In the genomic region with DNA sequence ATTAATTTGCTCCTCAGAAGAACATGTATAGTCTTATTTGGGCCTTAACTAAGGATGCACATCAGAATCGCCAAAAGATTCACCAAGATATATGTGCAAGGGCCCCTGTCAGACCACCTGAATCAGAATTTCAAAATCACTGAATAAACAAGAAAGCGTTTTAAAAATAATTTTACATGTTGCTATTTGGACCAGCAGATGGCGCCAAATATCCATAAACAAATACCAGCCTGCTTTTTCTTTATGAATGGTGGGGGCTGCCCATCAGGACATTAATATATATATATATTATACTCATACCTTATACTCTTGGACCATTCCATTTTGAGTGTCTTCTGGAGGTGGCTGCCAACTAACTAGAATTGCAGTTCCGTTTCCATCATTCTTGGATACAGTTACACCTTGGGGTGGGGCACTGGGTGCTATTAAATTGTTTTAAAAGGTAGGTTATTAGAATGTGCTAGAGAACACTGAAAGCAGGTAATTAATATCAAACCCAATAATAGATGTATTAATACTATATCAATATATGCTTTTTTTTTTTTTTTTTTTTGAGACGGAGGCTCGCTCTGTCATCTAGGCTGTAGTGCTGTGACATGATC, we compare ENCODE assay signal across 8 cellular contexts.
DNase-seq lines count a peak whose midpoint lies in the region; ATAC-seq and TF ChIP-seq lines count a peak whose summit lies in the region.

No MANE protein-coding gene starts in this region.

- H3K4me3 ChIP-seq in mammary epithelial cell (replicated peaks in 1 of 3; ENCODE audit: insufficient read depth in 1 of 3, low read depth in 2 of 3, low read length in 3 of 3): no peak overlapping the region

- no peak overlapping the region for H3K9ac ChIP-seq in mammary epithelial cell (ENCODE audit: insufficient read depth, low read length)

- BruUV-seq in Calu3 (replicated peaks; lab: Mats Ljungman, UMichigan) (no TSS peak), mammary epithelial cell (replicated peaks; lab: Mats Ljungman, UMichigan) (no TSS peak)

- no peaks in the 10 kb centered on the region for H3K27me3 Mint-ChIP-seq in Calu3 (ENCODE audit: unreplicated experiment)
- H3K27me3 Mint-ChIP-seq in mesothelial cell of epicardium (ENCODE audit: low read depth): no peaks in the 10 kb centered on the region

- ATAC-seq in HG03135 (IDR thresholded peaks at IDR 0.05; ENCODE audit: unreplicated experiment) (no peak), HG03378 (IDR thresholded peaks at IDR 0.05; ENCODE audit: unreplicated experiment) (no peak)

- in situ Hi-C loops in mammary epithelial cell (cut with MboI; ENCODE audit: low sequenced_read_pairs in 2 of 2): loop anchor here (25.0 kb wide), 2 partner anchors 328 to 703 kb away; no protein-coding TSS in a partner anchor

- dilution Hi-C loops in mammary epithelial cell (cut with HindIII; ENCODE audit: low sequenced_read_pairs): no loop called here

- TF ChIP-seq CTCF in 22Rv1 (IDR thresholded peaks at IDR 0.05) (peak; percentile 77), Calu3 (IDR thresholded peaks at IDR 0.05; ENCODE audit: unreplicated experiment) (peak; percentile 49), mammary epithelial cell (conservative IDR thresholded peaks at IDR 0.05 in 1 of 2, IDR thresholded peaks at IDR 0.05 in 1 of 2; ENCODE audit: extremely low read depth in 1 of 2, insufficient read depth in 1 of 2, low read depth in 1 of 2, low read length in 2 of 2) (peak; percentile 33 to 58), mesothelial cell of epicardium (IDR thresholded peaks at IDR 0.05; ENCODE audit: unreplicated experiment) (peak; percentile 93)

- peak; percentile 13 for DNase-seq in Calu3
- DNase-seq in NCI-H1092 (lab: John Stamatoyannopoulos, UW): peak; percentile 19
- no peak for DNase-seq in mammary epithelial cell
- no peak for DNase-seq in mesothelial cell of epicardium (ENCODE audit: low spot score in 2 of 2, unreplicated experiment in 2 of 2)
- DNase-seq in activated effector memory CD4-positive, alpha-beta T cell treated with anti-CD3 and anti-CD28 coated beads, Interleukin-2, amount 50 U/mL, for 16 hours: no peak

- H3K36me3 ChIP-seq in mammary epithelial cell (ENCODE audit: insufficient read depth, low read length): no peaks in the 10 kb centered on the region

- no peaks in the 10 kb centered on the region for H3K9me3 ChIP-seq in mammary epithelial cell (replicated peaks; ENCODE audit: insufficient read depth, low read length)

- no peak overlapping the region for H2AFZ ChIP-seq in mammary epithelial cell (ENCODE audit: low read depth, low read length)

- no peaks in the 10 kb centered on the region for H3K27me3 ChIP-seq in mammary epithelial cell (ENCODE audit: insufficient read depth, low read length)

- no peaks in the 10 kb centered on the region for H3K4me1 Mint-ChIP-seq in Calu3 (ENCODE audit: low read depth, unreplicated experiment)
- no peaks in the 10 kb centered on the region for H3K4me1 Mint-ChIP-seq in mesothelial cell of epicardium

- intact Hi-C loops in Calu3 (cut with micrococcal nuclease; ENCODE audit: unreplicated experiment) (loop anchor here (1.0 kb wide), 3 partner anchors 319 to 373 kb away; no protein-coding TSS in a partner anchor), mammary epithelial cell (cut with micrococcal nuclease) (loop anchor here (1.0 to 5.0 kb wide), 3 partner anchors 319 to 373 kb away; no protein-coding TSS in a partner anchor)

- H3K9me3 Mint-ChIP-seq in Calu3 (ENCODE audit: low read depth, unreplicated experiment) (no peaks in the 10 kb centered on the region), mesothelial cell of epicardium (no peaks in the 10 kb centered on the region)

- CTCF ChIA-PET in Calu3 (lab: Charles Lee) (no interaction called here), mammary epithelial cell (lab: Charles Lee; ENCODE audit: low non-redundant PET) (no interaction called here)

- peaks cover 4% of the 10 kb centered on the region for H3K36me3 Mint-ChIP-seq in Calu3 (ENCODE audit: insufficient read depth, unreplicated experiment)
- peaks cover 31% of the 10 kb centered on the region for H3K36me3 Mint-ChIP-seq in mesothelial cell of epicardium

- no peaks in the 10 kb centered on the region for H4K20me1 ChIP-seq in mammary epithelial cell (ENCODE audit: insufficient read depth, low read length)

- H3K27ac ChIP-seq in 22Rv1 (no peak overlapping the region), mammary epithelial cell (ENCODE audit: insufficient read depth, low read depth, low read length) (no peak overlapping the region)

- H3K79me2 ChIP-seq in mammary epithelial cell (ENCODE audit: insufficient read depth, low read length): no peaks in the 10 kb centered on the region

- H3K4me3 Mint-ChIP-seq in Calu3 (ENCODE audit: low read depth, unreplicated experiment) (no peak overlapping the region), mesothelial cell of epicardium (no peak overlapping the region)

- H3K27ac Mint-ChIP-seq in Calu3 (ENCODE audit: unreplicated experiment) (no peak overlapping the region), mesothelial cell of epicardium (no peak overlapping the region)

- no peak overlapping the region for H3K4me2 ChIP-seq in mammary epithelial cell (ENCODE audit: insufficient read depth, low read depth, low read length)

- H3K4me1 ChIP-seq in mammary epithelial cell (ENCODE audit: insufficient read depth, low read length): no peaks in the 10 kb centered on the region

- WGBS in mammary epithelial cell (ENCODE audit: low coverage, missing lambda C conversion rate): 49% methylated on average over 6 of the region's 6 CpGs

Comparison
In these comparisons a context has a peak if more than half of its experiments do, and no peak if none do; other contexts are left out.
1. DNase-seq: peak in Calu3 (single experiment) and NCI-H1092 (single experiment); none in mammary epithelial cell (single experiment), mesothelial cell of epicardium (0 of 2) and activated effector memory CD4-positive, alpha-beta T cell treated with anti-CD3 and anti-CD28 coated beads, Interleukin-2, amount 50 U/mL, for 16 hours (single experiment).
2. Peak in every context shown above with its lines, with median percentiles within 50 percentile points of each other: CTCF ChIP-seq.